Comparison of ENCODE assay signal across 8 cellular contexts in genomic region chr2:30666307-30666874, GRCh38.
DNase-seq lines count a peak whose midpoint lies in the region; ATAC-seq and TF ChIP-seq lines count a peak whose summit lies in the region.

No MANE protein-coding gene starts in this region.

- H3K36me3 ChIP-seq in psoas muscle (ENCODE audit: insufficient read depth in 1 of 2, low read depth in 1 of 2) = no peaks in the 10 kb centered on the region

- H3K27ac ChIP-seq in psoas muscle (peak overlapping the region; percentile 76), caudate nucleus (ENCODE audit: low read depth, low read length) (no peak overlapping the region)

- ATAC-seq in psoas muscle = peak; percentile 56 to 85 (median 74)

- DNase-seq in NOMO-1 treated with DMSO at 0.1 percent for 48 hours (lab: John Stamatoyannopoulos, UW; ENCODE audit: unreplicated experiment) = peak; percentile 63
- no peak for DNase-seq in NOMO-1 treated with dmso at 0.1 percent for 144 hours (lab: John Stamatoyannopoulos, UW; ENCODE audit: unreplicated experiment)
- peak; percentile 62 for DNase-seq in NCI-H69 (lab: John Stamatoyannopoulos, UW)
- DNase-seq in erythroblast (lab: John Stamatoyannopoulos, UW) = peak; percentile 11 to 18
- DNase-seq in psoas muscle = no peak
- DNase-seq in NCI-H82 treated with DMSO at 0.1 percent for 48 hours (lab: John Stamatoyannopoulos, UW; ENCODE audit: unreplicated experiment) = no peak
- no peak for DNase-seq in caudate nucleus (lab: John Stamatoyannopoulos, UW)
- no peak for DNase-seq in NCI-H524 treated with DMSO at 0.1 percent for 48 hours (lab: John Stamatoyannopoulos, UW)

- H3K27me3 ChIP-seq in psoas muscle (ENCODE audit: insufficient read depth in 3 of 3, low read length in 2 of 3) = no peaks in the 10 kb centered on the region

- TF ChIP-seq CTCF in psoas muscle (IDR thresholded peaks at IDR 0.05) = no peak

- H3K4me1 ChIP-seq in psoas muscle = peaks cover 23% of the 10 kb centered on the region

- intact Hi-C loops in psoas muscle (cut with DNase I) = no loop called here

- no peak overlapping the region for H3K4me3 ChIP-seq in psoas muscle

- peaks cover 5% of the 10 kb centered on the region for H3K9me3 ChIP-seq in psoas muscle

- no peak for TF ChIP-seq POLR2A in erythroblast (IDR thresholded peaks at IDR 0.05; ENCODE audit: low read length)

- WGBS in psoas muscle, 3 donors = 38 to 60% (median 46%) methylated on average over 4 of the region's 4 CpGs

Comparison
In these comparisons a context has a peak if more than half of its experiments do, and no peak if none do; other contexts are left out.
1. DNase-seq: peak in NOMO-1 treated with DMSO at 0.1 percent for 48 hours (single experiment), NCI-H69 (single experiment) and erythroblast (2 of 2); none in NOMO-1 treated with dmso at 0.1 percent for 144 hours (single experiment), psoas muscle (0 of 2), NCI-H82 treated with DMSO at 0.1 percent for 48 hours (single experiment), caudate nucleus (0 of 61) and NCI-H524 treated with DMSO at 0.1 percent for 48 hours (single experiment).